8 cellular contexts compared by ENCODE assay signal in the genomic region with DNA sequence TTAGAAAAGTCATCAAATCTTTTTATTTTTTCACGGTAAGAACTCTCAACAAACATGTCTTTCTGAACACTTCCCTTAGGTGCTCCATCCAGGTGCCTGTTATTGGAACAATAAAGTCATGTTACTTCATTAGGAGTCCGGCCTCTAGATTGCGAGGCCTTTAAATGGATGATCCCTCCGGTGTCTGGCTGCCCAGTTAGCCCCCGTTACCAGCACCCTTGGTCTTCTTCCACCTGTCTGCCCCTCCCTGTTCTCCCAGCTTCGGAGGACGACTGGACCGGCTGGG. TPM values are rescaled to one million over a fixed set of nuclear protein-coding genes. Genes with fewer than 3 reads are reported as not detected.
A peak's percentile ranks its signal among the peaks of the same experiment; 100 is the strongest.
DNase-seq lines count a peak whose midpoint lies in the region; ATAC-seq and TF ChIP-seq lines count a peak whose summit lies in the region.

No MANE protein-coding gene starts in this region.

- no peaks in the 10 kb centered on the region for H3K27me3 Mint-ChIP-seq in nephron progenitor cell (ENCODE audit: low read depth, poor library complexity)

- no peak for ATAC-seq in GM19463 (IDR thresholded peaks at IDR 0.05; ENCODE audit: unreplicated experiment)

- DNase-seq in coronary artery (ENCODE audit: low spot score) (no peak), nephron progenitor cell (no peak), ureter (ENCODE audit: low spot score) (no peak), activated gamma-delta T cell treated with Interleukin-2 at 50 U/mL for 16 hours (no peak)
- no peak for DNase-seq in NK-92 treated with Interleukin-12 subunit alpha and Interleukin-12 subunit beta, amount 100 ng/mL, for 24 hours (lab: John Stamatoyannopoulos, UW)

- peaks cover 17% of the 10 kb centered on the region for H4K20me1 ChIP-seq in KMS-11 (ENCODE audit: insufficient read depth)

- H3K9me3 Mint-ChIP-seq in nephron progenitor cell: no peaks in the 10 kb centered on the region

- H3K4me1 Mint-ChIP-seq in nephron progenitor cell: peaks cover 49% of the 10 kb centered on the region

- H3K36me3 ChIP-seq in KMS-11 (ENCODE audit: insufficient read depth): peaks cover 27% of the 10 kb centered on the region; the same call in 1 of the 2 replicates

- H3K4me1 ChIP-seq in KMS-11 (ENCODE audit: low read depth, poor library complexity, severe bottlenecking): peaks cover 32% of the 10 kb centered on the region

- H3K27ac ChIP-seq in C4-2B: peak overlapping the region; percentile 97
- H3K27ac ChIP-seq in KMS-11: no peak overlapping the region; the same call in 1 of the 2 replicates
- H3K27ac ChIP-seq in coronary artery: peak overlapping the region; percentile 73 to 93

- peaks cover 25% of the 10 kb centered on the region for H3K36me3 Mint-ChIP-seq in nephron progenitor cell (ENCODE audit: low read depth)

- H3K4me3 Mint-ChIP-seq in nephron progenitor cell: peak overlapping the region; percentile 97

- H3K4me3 ChIP-seq in KMS-11 (IDR thresholded peaks at IDR 0.05; ENCODE audit: insufficient read depth, low read depth, low read length): peak overlapping the region; percentile 77
- H3K4me3 ChIP-seq in coronary artery: peak overlapping the region; percentile 91

- H3K27me3 ChIP-seq in KMS-11 (ENCODE audit: insufficient read depth, low read depth): no peaks in the 10 kb centered on the region

- peak overlapping the region; percentile 99 for H3K27ac Mint-ChIP-seq in nephron progenitor cell

- H3K4me2 ChIP-seq in KMS-11: peak overlapping the region; percentile 81

- H2AFZ ChIP-seq in KMS-11 (ENCODE audit: low read depth): peak overlapping the region; percentile 67

- H3K79me2 ChIP-seq in KMS-11 (ENCODE audit: insufficient read depth, low read depth): peaks cover 45% of the 10 kb centered on the region

- peak overlapping the region; percentile 86; the same call in 1 of the 2 replicates for H3K9ac ChIP-seq in KMS-11

- no peak for TF ChIP-seq CTCF in C4-2B (conservative IDR thresholded peaks at IDR 0.05)
- TF ChIP-seq CTCF in KMS-11 (conservative IDR thresholded peaks at IDR 0.05; ENCODE audit: low read depth, low read length): no peak
- no peak for TF ChIP-seq CTCF in coronary artery (IDR thresholded peaks at IDR 0.05)
- no peak for TF ChIP-seq CTCF in nephron progenitor cell (IDR thresholded peaks at IDR 0.05)

RNA-seq across cellular contexts. Expression of a gene that starts 0.6 kb away (rescaled TPM):
- 139 TPM for total RNA-seq in ureter

RNA-seq across cellular contexts. Expression of a gene that starts 12.7 kb away (rescaled TPM):
- total RNA-seq in ureter: 5,339 TPM

RNA-seq across cellular contexts. Expression of a gene that starts 14.3 kb away (rescaled TPM):
- 9.8 TPM for total RNA-seq in ureter

RNA-seq across cellular contexts. Expression of a gene that starts 23.8 kb away (rescaled TPM):
- 129 TPM for total RNA-seq in ureter

RNA-seq across cellular contexts. Expression of a gene that starts 24.3 kb away (rescaled TPM):
- 131 TPM for total RNA-seq in ureter
